ENCODE assay signal across 8 cellular contexts in the genomic region with DNA sequence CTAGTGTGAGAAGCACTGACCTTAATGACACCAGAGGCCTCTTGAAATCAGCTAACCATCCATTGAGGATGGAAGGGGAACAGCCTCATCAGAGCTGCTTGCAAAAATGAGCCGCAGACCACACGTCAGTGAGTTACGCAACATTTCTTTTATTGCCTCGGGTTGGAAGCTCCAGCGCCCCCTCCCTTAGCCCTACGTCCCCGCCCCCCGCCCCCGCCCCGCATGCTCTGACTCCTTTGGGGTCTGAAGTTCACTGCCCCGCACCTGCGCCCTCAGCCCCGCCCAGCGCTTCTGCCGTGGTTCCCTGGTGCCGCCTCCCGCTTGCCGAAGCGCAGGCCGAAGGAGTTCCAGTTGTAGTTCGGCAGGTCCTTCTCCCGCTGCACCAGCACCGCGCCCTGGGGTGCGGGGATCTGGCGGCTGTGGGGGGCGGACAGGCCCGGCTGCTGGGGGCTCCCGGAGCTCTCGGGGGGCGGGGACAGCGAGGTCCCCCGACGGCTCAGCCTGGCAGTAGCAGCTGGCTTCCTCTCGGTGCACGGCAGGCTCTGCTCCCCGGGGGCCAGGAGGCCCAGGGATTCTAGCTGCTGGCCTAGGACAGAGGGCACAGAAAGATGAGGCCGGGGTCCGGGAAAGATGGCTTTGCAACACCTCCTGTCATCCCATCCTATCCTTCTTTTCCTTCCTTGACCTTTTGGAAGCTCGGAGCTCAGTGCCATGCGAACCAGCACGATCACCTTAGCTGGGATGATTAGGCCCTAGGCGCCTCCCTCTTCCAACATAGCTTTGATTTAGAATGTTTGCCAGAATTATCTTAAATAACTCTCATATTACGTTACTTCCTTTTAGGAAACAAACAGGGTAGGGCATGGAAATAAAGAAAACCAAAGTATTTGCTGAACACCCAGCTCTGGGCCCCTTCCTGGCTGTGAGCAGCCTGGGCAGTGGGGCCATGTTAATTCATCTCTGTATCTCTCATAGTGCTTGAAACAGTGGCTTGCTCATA. TPM values are rescaled to one million over a fixed set of nuclear protein-coding genes. Genes with fewer than 3 reads are reported as not detected.
DNase-seq lines count a peak whose midpoint lies in the region; ATAC-seq, FAIRE-seq and TF ChIP-seq lines count a peak whose summit lies in the region.

No MANE protein-coding gene starts in this region.

- H3K27me3 ChIP-seq in BE2C: peaks cover 41% of the 10 kb centered on the region
- H3K27me3 ChIP-seq in keratinocyte (ENCODE audit: control insufficient read depth, extremely low read depth, insufficient read depth, low read length): peaks cover 14% of the 10 kb centered on the region
- no peaks in the 10 kb centered on the region for H3K27me3 ChIP-seq in thymus (ENCODE audit: control insufficient read depth, insufficient read depth)

- no peaks in the 10 kb centered on the region for H3K79me2 ChIP-seq in keratinocyte (ENCODE audit: control insufficient read depth, insufficient read depth, low read length)

- H3K4me3 ChIP-seq in BE2C (ENCODE audit: low read depth, low read length): peak overlapping the region; percentile 37
- no peak overlapping the region for H3K4me3 ChIP-seq in keratinocyte (ENCODE audit: control insufficient read depth in 2 of 3, extremely low read depth in 1 of 3, insufficient read depth in 2 of 3, low read depth in 1 of 3, low read length in 3 of 3)
- H3K4me3 ChIP-seq in thymus (ENCODE audit: low read length): peak overlapping the region; percentile 38

- H4K20me1 ChIP-seq in keratinocyte (ENCODE audit: control insufficient read depth, extremely low read depth, insufficient read depth, low read length): no peaks in the 10 kb centered on the region

- no peak for FAIRE-seq in keratinocyte (lab: Jason Lieb, UNC)

- no peak overlapping the region for H3K9ac ChIP-seq in keratinocyte (ENCODE audit: control insufficient read depth, extremely low read depth, insufficient read depth, low read length)

- H3K4me1 ChIP-seq in BE2C (no peaks in the 10 kb centered on the region; the same call in none of the 2 replicates), keratinocyte (ENCODE audit: control insufficient read depth, extremely low read depth, insufficient read depth, low read length) (peaks cover 7% of the 10 kb centered on the region), thymus (ENCODE audit: control insufficient read depth, insufficient read depth, low read length) (peaks cover 11% of the 10 kb centered on the region)

- WGBS in thymus: 13% methylated on average over 44 of the region's 44 CpGs

- peak overlapping the region; percentile 45 for H2AFZ ChIP-seq in keratinocyte (ENCODE audit: control insufficient read depth, low read length)

- H3K4me3 Mint-ChIP-seq in activated T-cell treated with anti-CD3 and anti-CD28 coated beads, Interleukin-2, amount 50 U/mL, for 72 hours: peak overlapping the region; percentile 35 to 71

- no peaks in the 10 kb centered on the region for H3K9me1 ChIP-seq in keratinocyte (ENCODE audit: control insufficient read depth, extremely low read depth, insufficient read depth, low read length)

- peaks cover 4 to 5% of the 10 kb centered on the region in 2 donors for H3K9me3 Mint-ChIP-seq in activated T-cell treated with anti-CD3 and anti-CD28 coated beads, Interleukin-2, amount 50 U/mL, for 72 hours

- dilution Hi-C loops in keratinocyte (cut with MboI; ENCODE audit: extremely low pct_ligation_motif_present, low sequenced_read_pairs): no loop called here

- peak; percentile 33 for DNase-seq in BE2C
- DNase-seq in Kasumi-1 (lab: John Stamatoyannopoulos, UW): peak; percentile 60 to 68
- peak; percentile 12 to 44 for DNase-seq in activated T-cell treated with anti-CD3 and anti-CD28 coated beads, Interleukin-2, amount 50 U/mL, for 72 hours
- no peak for DNase-seq in keratinocyte (ENCODE audit: low read depth, low spot score)
- DNase-seq in inferior parietal cortex (ENCODE audit: extremely low spot score): no peak

- ATAC-seq in activated T-cell treated with anti-CD3 and anti-CD28 coated beads, Interleukin-2, amount 50 U/mL, for 72 hours (replicated peaks in 1 of 2): peak; percentile 48 to 66
- ATAC-seq in HG02571 (IDR thresholded peaks at IDR 0.05; ENCODE audit: unreplicated experiment) (no peak), HG03196 (IDR thresholded peaks at IDR 0.05; ENCODE audit: unreplicated experiment) (no peak)

- H3K36me3 ChIP-seq in BE2C (no peaks in the 10 kb centered on the region), keratinocyte (ENCODE audit: control insufficient read depth in 2 of 2, extremely low read depth in 1 of 2, insufficient read depth in 2 of 2, low read length in 2 of 2) (no peaks in the 10 kb centered on the region), thymus (ENCODE audit: control insufficient read depth, insufficient read depth) (no peaks in the 10 kb centered on the region)

- TF ChIP-seq CTCF in BE2C (IDR thresholded peaks at IDR 0.05; ENCODE audit: low read depth, low read length) (no peak), keratinocyte (optimal IDR thresholded peaks at IDR 0.05 in 1 of 3, IDR thresholded peaks at IDR 0.05 in 1 of 3, conservative IDR thresholded peaks at IDR 0.05 in 1 of 3; ENCODE audit: extremely low read depth in 1 of 3, insufficient read depth in 2 of 3, low read length in 3 of 3) (no peak)

- H3K27ac ChIP-seq in keratinocyte (ENCODE audit: control insufficient read depth, insufficient read depth, low read length): no peak overlapping the region
- H3K27ac ChIP-seq in thymus (ENCODE audit: low read depth): peak overlapping the region; percentile 1

- H3K4me1 Mint-ChIP-seq in activated T-cell treated with anti-CD3 and anti-CD28 coated beads, Interleukin-2, amount 50 U/mL, for 72 hours (ENCODE audit: low read depth): peaks cover 27% of the 10 kb centered on the region

- no peak overlapping the region for H3K27ac Mint-ChIP-seq in activated T-cell treated with anti-CD3 and anti-CD28 coated beads, Interleukin-2, amount 50 U/mL, for 72 hours

- H3K4me2 ChIP-seq in keratinocyte (ENCODE audit: control insufficient read depth, extremely low read depth, insufficient read depth, low read depth, low read length): peak overlapping the region; percentile 8

- H3K9me3 ChIP-seq in BE2C (no peaks in the 10 kb centered on the region), keratinocyte (ENCODE audit: control insufficient read depth, low read depth, low read length) (no peaks in the 10 kb centered on the region), thymus (ENCODE audit: control insufficient read depth) (no peaks in the 10 kb centered on the region)

- peaks cover 60% of the 10 kb centered on the region for H3K27me3 Mint-ChIP-seq in activated T-cell treated with anti-CD3 and anti-CD28 coated beads, Interleukin-2, amount 50 U/mL, for 72 hours (ENCODE audit: low read depth)

- H3K36me3 Mint-ChIP-seq in activated T-cell treated with anti-CD3 and anti-CD28 coated beads, Interleukin-2, amount 50 U/mL, for 72 hours (ENCODE audit: insufficient read depth in 2 of 2): no peaks in the 10 kb centered on the region

RNA-seq across cellular contexts. Expression of a gene that starts 5.8 kb away (rescaled TPM):
- not detected for polyA plus RNA-seq in BE2C (2012; ENCODE audit: insufficient read depth, insufficient read length, low read depth)
- total RNA-seq in activated T-cell treated with anti-CD3 and anti-CD28 coated beads, Interleukin-2, amount 50 U/mL, for 72 hours: not detected
- polyA plus RNA-seq in keratinocyte (not detected in 3 replicates), thymus (4.3 TPM)
- not detected for polyA plus RNA-seq in keratinocyte (2011; ENCODE audit: low read depth)
- polyA plus RNA-seq in keratinocyte (2011; cell fraction: cytosol; rRNA removed): not detected in 2 replicates
- polyA plus RNA-seq in keratinocyte (2011; cell fraction: nucleus; rRNA removed): not detected in 2 replicates
- polyA plus RNA-seq in keratinocyte (2012; ENCODE audit: low replicate concordance): not detected in 2 replicates
- not detected in 3 replicates for polyA minus RNA-seq in keratinocyte
- polyA minus RNA-seq in keratinocyte (2011; cell fraction: cytosol; rRNA and poly(A)+ RNA removed): not detected
- not detected in 2 replicates for polyA minus RNA-seq in keratinocyte (2011; cell fraction: nucleus; rRNA and poly(A)+ RNA removed)

RNA-seq across cellular contexts. Expression of a gene that starts 23.3 kb away (rescaled TPM):
- not detected for polyA plus RNA-seq in BE2C (2012; ENCODE audit: insufficient read depth, insufficient read length, low read depth)
- under 1 TPM; 0.58 to 0.76 TPM for total RNA-seq in activated T-cell treated with anti-CD3 and anti-CD28 coated beads, Interleukin-2, amount 50 U/mL, for 72 hours
- 0.22 to 0.56 TPM (median 0.46 TPM) in 3 replicates for polyA plus RNA-seq in keratinocyte
- 0.41 TPM for polyA plus RNA-seq in keratinocyte (2011; ENCODE audit: low read depth)
- 0.39 and 1.0 TPM in 2 replicates for polyA plus RNA-seq in keratinocyte (2011; cell fraction: cytosol; rRNA removed)
- polyA plus RNA-seq in keratinocyte (2011; cell fraction: nucleus; rRNA removed): 0.17 TPM in 1 of 2 replicates, not detected in the other
- polyA plus RNA-seq in keratinocyte (2012; ENCODE audit: low replicate concordance): 0.80 and 1.1 TPM in 2 replicates
- not detected in 3 replicates for polyA minus RNA-seq in keratinocyte
- not detected for polyA minus RNA-seq in keratinocyte (2011; cell fraction: cytosol; rRNA and poly(A)+ RNA removed)
- not detected in 2 replicates for polyA minus RNA-seq in keratinocyte (2011; cell fraction: nucleus; rRNA and poly(A)+ RNA removed)
- polyA plus RNA-seq in thymus: 1.4 TPM

RNA-seq across cellular contexts. Expression of a gene that starts 24.4 kb away (rescaled TPM):
- polyA plus RNA-seq in BE2C (2012; ENCODE audit: insufficient read depth, insufficient read length, low read depth): not detected
- total RNA-seq in activated T-cell treated with anti-CD3 and anti-CD28 coated beads, Interleukin-2, amount 50 U/mL, for 72 hours: not detected
- polyA plus RNA-seq in keratinocyte (0.05 TPM in 1 of 3 replicates, not detected in the others), thymus (1.9 TPM)
- not detected for polyA plus RNA-seq in keratinocyte (2011; ENCODE audit: low read depth)
- polyA plus RNA-seq in keratinocyte (2011; cell fraction: cytosol; rRNA removed): not detected in 2 replicates
- polyA plus RNA-seq in keratinocyte (2011; cell fraction: nucleus; rRNA removed): not detected in 2 replicates
- 0.10 and 0.23 TPM in 2 replicates for polyA plus RNA-seq in keratinocyte (2012; ENCODE audit: low replicate concordance)
- not detected in 3 replicates for polyA minus RNA-seq in keratinocyte
- not detected for polyA minus RNA-seq in keratinocyte (2011; cell fraction: cytosol; rRNA and poly(A)+ RNA removed)
- polyA minus RNA-seq in keratinocyte (2011; cell fraction: nucleus; rRNA and poly(A)+ RNA removed): not detected in 2 replicates

RNA-seq across cellular contexts. Expression of a gene that starts 38.7 kb away (rescaled TPM):
- 0.97 TPM for polyA plus RNA-seq in BE2C (2012; ENCODE audit: insufficient read depth, insufficient read length, low read depth)
- total RNA-seq in activated T-cell treated with anti-CD3 and anti-CD28 coated beads, Interleukin-2, amount 50 U/mL, for 72 hours: 1 to 10 TPM; 1.7 TPM
- 18.4 to 26.4 TPM (median 20.6 TPM) in 3 replicates for polyA plus RNA-seq in keratinocyte
- polyA plus RNA-seq in keratinocyte (2011; ENCODE audit: low read depth): 7.3 TPM
- 19.2 and 20.8 TPM in 2 replicates for polyA plus RNA-seq in keratinocyte (2011; cell fraction: cytosol; rRNA removed)
- 10.1 and 10.9 TPM in 2 replicates for polyA plus RNA-seq in keratinocyte (2011; cell fraction: nucleus; rRNA removed)
- 16.4 and 26.8 TPM in 2 replicates for polyA plus RNA-seq in keratinocyte (2012; ENCODE audit: low replicate concordance)
- 27.4 to 45.1 TPM (median 31.4 TPM) in 3 replicates for polyA minus RNA-seq in keratinocyte
- 19.0 TPM for polyA minus RNA-seq in keratinocyte (2011; cell fraction: cytosol; rRNA and poly(A)+ RNA removed)
- polyA minus RNA-seq in keratinocyte (2011; cell fraction: nucleus; rRNA and poly(A)+ RNA removed): 5.3 and 7.0 TPM in 2 replicates
- polyA plus RNA-seq in thymus: 9.8 TPM

Comparison
In these comparisons a context has a peak if more than half of its experiments do, and no peak if none do; other contexts are left out.
1. DNase-seq: peak in BE2C (single experiment), Kasumi-1 (2 of 2) and activated T-cell treated with anti-CD3 and anti-CD28 coated beads, Interleukin-2, amount 50 U/mL, for 72 hours (2 of 2); none in keratinocyte (single experiment) and inferior parietal cortex (single experiment).
2. H3K4me3 ChIP-seq: peak in BE2C (single experiment) and thymus (single experiment); none in keratinocyte (0 of 3).
3. ATAC-seq: peak in activated T-cell treated with anti-CD3 and anti-CD28 coated beads, Interleukin-2, amount 50 U/mL, for 72 hours (2 of 2); none in HG02571 (single experiment) and HG03196 (single experiment).